In genomic region chr5:1150866-1151265, GRCh38 we compare ENCODE assay signal across 21 cellular contexts. TPM values are rescaled to one million over a fixed set of nuclear protein-coding genes. Genes with fewer than 3 reads are reported as not detected.
A peak's percentile ranks its signal among the peaks of the same experiment; 100 is the strongest.
DNase-seq lines count a peak whose midpoint lies in the region; ATAC-seq, FAIRE-seq and TF ChIP-seq lines count a peak whose summit lies in the region.
"Had no signal": no experiment of that assay in that cellular context is flagged by ENCODE, and none has a peak within 500 bp of the region (broad histone marks: within the 10 kb centered on the region; RNA-seq: fewer than 3 reads in every experiment).

No MANE protein-coding gene starts in this region.

- peak; percentile 64 for DNase-seq in Right ventricle myocardium inferior (ENCODE audit: missing footprints)
- DNase-seq in left ventricle myocardium inferior, result no peak
- DNase-seq in Panc1 (ENCODE audit: low read depth, low spot score), result no peak
- peak; percentile 9 for DNase-seq in epidermal melanocyte (ENCODE audit: insufficient read length, low spot score)
- no peak for DNase-seq in neuronal stem cell (ENCODE audit: low spot score)
- no peak for DNase-seq in MV-4-11 (lab: John Stamatoyannopoulos, UW)
- no peak for DNase-seq in MM.1S
- no peak for DNase-seq in kidney
- DNase-seq: DMS153, DMS79 treated with DMSO at 0.1 percent for 48 hours, EL had no signal

- no peak overlapping the region for H2BK12ac ChIP-seq in neuronal stem cell (ENCODE audit: low read length)

- peaks cover 3% of the 10 kb centered on the region for H3K79me1 ChIP-seq in neuronal stem cell (ENCODE audit: low read depth, low read length)

- H3K4me2 ChIP-seq in neuronal stem cell (ENCODE audit: insufficient read depth, low read length, poor library complexity, severe bottlenecking), result no peak overlapping the region
- no peak overlapping the region for H3K4me2 ChIP-seq in MM.1S (ENCODE audit: low read depth, low read length)

- no peaks in the 10 kb centered on the region for H3K36me3 ChIP-seq in left ventricle myocardium inferior
- H3K36me3 ChIP-seq in Panc1 (ENCODE audit: control insufficient read depth, insufficient read depth, low read length), result no peaks in the 10 kb centered on the region
- H3K36me3 ChIP-seq in neuronal stem cell (replicated peaks in 1 of 2; ENCODE audit: control insufficient read depth in 2 of 2, insufficient read depth in 2 of 2, low read length in 2 of 2), result no peaks in the 10 kb centered on the region
- H3K36me3 ChIP-seq in MM.1S (replicated peaks; ENCODE audit: insufficient read depth, low read length), result no peaks in the 10 kb centered on the region
- no peaks in the 10 kb centered on the region for H3K36me3 ChIP-seq in kidney (ENCODE audit: control insufficient read depth in 1 of 2, insufficient read depth in 2 of 2, low read length in 2 of 2)

- no peak overlapping the region for H3K23ac ChIP-seq in neuronal stem cell (ENCODE audit: low read depth, low read length, poor library complexity)

- H3K9me2 ChIP-seq in MM.1S (replicated peaks; ENCODE audit: insufficient read depth, low read length), result no peaks in the 10 kb centered on the region

- no peak for ATAC-seq in Right ventricle myocardium inferior
- ATAC-seq in Panc1, result no peak
- ATAC-seq: CD8-positive, alpha-beta T cell; HCT116 had no signal

- H2BK120ac ChIP-seq in neuronal stem cell (ENCODE audit: low read depth, low read length), result no peak overlapping the region

- no TSS peak for BruUV-seq in Panc1 (replicated peaks; lab: Mats Ljungman, UMichigan)

- H3K4me1 ChIP-seq in left ventricle myocardium inferior (peaks cover 13% of the 10 kb centered on the region), Panc1 (ENCODE audit: control insufficient read depth, insufficient read depth, low read length) (peaks cover 64% of the 10 kb centered on the region), neuronal stem cell (ENCODE audit: control insufficient read depth in 2 of 2, insufficient read depth in 1 of 2, low read depth in 1 of 2, low read length in 2 of 2) (no peaks in the 10 kb centered on the region), MM.1S (ENCODE audit: low read length) (no peaks in the 10 kb centered on the region), kidney (ENCODE audit: control insufficient read depth in 1 of 2, insufficient read depth in 1 of 2, low read depth in 1 of 2, low read length in 2 of 2) (no peaks in the 10 kb centered on the region)

- H2BK15ac ChIP-seq in neuronal stem cell (ENCODE audit: low read length), result no peak overlapping the region

- H3K27me3 ChIP-seq in left ventricle myocardium inferior (ENCODE audit: low read depth) (peaks cover 31% of the 10 kb centered on the region), Panc1 (ENCODE audit: control insufficient read depth, insufficient read depth, low read length) (no peaks in the 10 kb centered on the region), neuronal stem cell (ENCODE audit: control insufficient read depth in 3 of 3, insufficient read depth in 3 of 3, low read depth in 1 of 3, low read length in 3 of 3) (peaks cover under 1 to 53% (median 20%) of the 10 kb centered on the region in 3 experiments), MM.1S (replicated peaks; ENCODE audit: insufficient read depth, low read length) (peaks cover 10% of the 10 kb centered on the region)

- H4K8ac ChIP-seq in neuronal stem cell (ENCODE audit: low read depth, low read length), result no peak overlapping the region

- intact Hi-C loops in Right ventricle myocardium inferior (cut with DNase I), result no loop called here
- intact Hi-C loops in left ventricle myocardium inferior (cut with micrococcal nuclease), result no loop called here
- intact Hi-C loops in Panc1 (cut with micrococcal nuclease; ENCODE audit: unreplicated experiment), result no loop called here
- intact Hi-C loops in kidney (cut with DNase I), result loop anchor here (10.0 kb wide), 1 partner anchor 216 kb away; no protein-coding TSS in a partner anchor

- no peaks in the 10 kb centered on the region for H4K20me1 ChIP-seq in MM.1S (ENCODE audit: insufficient read depth, low read length)

- no CpG with 5 or more reads among the region's 10 CpGs for WGBS in neuronal stem cell (ENCODE audit: extremely low coverage in 2 of 2, insufficient read length in 2 of 2, insufficient replicate concordance in 1 of 2), 2 donors

- H3K18ac ChIP-seq in neuronal stem cell (ENCODE audit: low read length), result peak overlapping the region; percentile 8

- H3K9me3 ChIP-seq in left ventricle myocardium inferior (replicated peaks) (no peaks in the 10 kb centered on the region), Panc1 (ENCODE audit: control insufficient read depth, insufficient read depth, low read depth, low read length) (no peaks in the 10 kb centered on the region), neuronal stem cell (replicated peaks in 1 of 2; ENCODE audit: control insufficient read depth in 2 of 2, insufficient read depth in 1 of 2, low read depth in 1 of 2, low read length in 2 of 2) (no peaks in the 10 kb centered on the region), MM.1S (replicated peaks; ENCODE audit: insufficient read depth, low read length) (no peaks in the 10 kb centered on the region), kidney (ENCODE audit: control insufficient read depth in 1 of 2, low read length in 2 of 2) (no peaks in the 10 kb centered on the region)

- H3F3A ChIP-seq in MM.1S (ENCODE audit: insufficient read depth, low read length), result no peaks in the 10 kb centered on the region

- no peak overlapping the region for H2BK5ac ChIP-seq in neuronal stem cell (ENCODE audit: low read length)

- H3K9ac ChIP-seq in neuronal stem cell (ENCODE audit: low read depth, low read length, poor library complexity) (no peak overlapping the region), MM.1S (ENCODE audit: low read length) (no peak overlapping the region), kidney (ENCODE audit: low read length in 2 of 2) (no peak overlapping the region)

- H2AFZ ChIP-seq in neuronal stem cell (ENCODE audit: low read length) (no peak overlapping the region), MM.1S (ENCODE audit: low read length) (no peak overlapping the region)

- TF ChIP-seq CTCF in left ventricle myocardium inferior (IDR thresholded peaks at IDR 0.05; ENCODE audit: borderline replicate concordance) (no peak), Panc1 (IDR thresholded peaks at IDR 0.05) (no peak), MM.1S (IDR thresholded peaks at IDR 0.05; ENCODE audit: low read length) (no peak), kidney (IDR thresholded peaks at IDR 0.05; ENCODE audit: borderline replicate concordance, extremely low read depth, insufficient read depth) (no peak)

- H3K4me3 ChIP-seq in left ventricle myocardium inferior (no peak overlapping the region), Panc1 (ENCODE audit: low read depth in 2 of 2, low read length in 2 of 2) (no peak overlapping the region), neuronal stem cell (ENCODE audit: low read length in 2 of 2) (no peak overlapping the region), MM.1S (ENCODE audit: low read length) (no peak overlapping the region), kidney (ENCODE audit: low read length in 2 of 2) (no peak overlapping the region)

- FAIRE-seq in kidney (lab: Jason Lieb, UNC), result no peak
- FAIRE-seq: D721Med, G401.6, GM12891, H54 had no signal

- POLR2A ChIA-PET in Panc1 (lab: Charles Lee), result interaction anchor here (1.2 kb wide), 1 partner anchor 9 kb away, joined by 3 read pairs; no protein-coding TSS in a partner anchor

- H3K27ac ChIP-seq in left ventricle myocardium inferior (replicated peaks) (no peak overlapping the region), Panc1 (ENCODE audit: low read length) (peak overlapping the region; percentile 76), neuronal stem cell (replicated peaks; ENCODE audit: low read length) (no peak overlapping the region), MM.1S (ENCODE audit: low read length) (no peak overlapping the region), kidney (ENCODE audit: low read depth in 2 of 2, low read length in 2 of 2) (no peak overlapping the region)
- H3K27ac ChIP-seq: 22Rv1, HL-60 had no signal

- H3K14ac ChIP-seq in neuronal stem cell (ENCODE audit: low read length), result peak overlapping the region; percentile 57

- peak overlapping the region; percentile 39 for H2AK5ac ChIP-seq in neuronal stem cell (ENCODE audit: low read depth, low read length)

- no peak overlapping the region for H4K91ac ChIP-seq in neuronal stem cell (ENCODE audit: low read depth, low read length, poor library complexity)

- in situ Hi-C loops in Panc1 (cut with HindIII; ENCODE audit: low pct_unique_long_range_greater_than_20kb, low sequenced_read_pairs), result no loop called here

- no peak overlapping the region for H3K4ac ChIP-seq in neuronal stem cell (ENCODE audit: low read length)

- CTCF ChIA-PET in Panc1 (lab: Charles Lee), result interaction anchor here (0.9 kb wide), 1 partner anchor 85 kb away, joined by 4 read pairs; no protein-coding TSS in a partner anchor

- H3K79me2 ChIP-seq in MM.1S (ENCODE audit: low read length), result no peaks in the 10 kb centered on the region

RNA-seq across cellular contexts. Expression of gene SLC12A7, which starts 39.0 kb away (rescaled TPM):
- total RNA-seq in Right ventricle myocardium inferior (179 TPM), left ventricle myocardium inferior (140 TPM), Panc1 (2021; ENCODE audit: unreplicated experiment) (297 TPM), kidney (92.9 TPM)
- 468 TPM for polyA plus RNA-seq in Panc1 (2012; ENCODE audit: insufficient read length)
- 25.7 TPM for polyA plus RNA-seq in neuronal stem cell (2013, experiment 1 of 2)
- 25.0 TPM for polyA plus RNA-seq in neuronal stem cell (2013, experiment 2 of 2)
- polyA plus RNA-seq in kidney (ENCODE audit: insufficient read depth, low read depth, low replicate concordance), result 28.2 TPM

RNA-seq across cellular contexts. Expression of gene SLC6A19, which starts 50.5 kb away (rescaled TPM):
- not detected for total RNA-seq in Right ventricle myocardium inferior
- not detected for total RNA-seq in left ventricle myocardium inferior
- 0.23 TPM for total RNA-seq in Panc1 (2021; ENCODE audit: unreplicated experiment)
- 0.44 TPM for polyA plus RNA-seq in Panc1 (2012; ENCODE audit: insufficient read length)
- not detected for polyA plus RNA-seq in neuronal stem cell (2013, experiment 1 of 2)
- polyA plus RNA-seq in neuronal stem cell (2013, experiment 2 of 2), result not detected
- total RNA-seq in kidney, result 2.2 TPM
- 69.3 TPM for polyA plus RNA-seq in kidney (ENCODE audit: insufficient read depth, low read depth, low replicate concordance)
- total RNA-seq: A673; CD8-positive, alpha-beta T cell had no signal
- polyA plus RNA-seq: CD14-positive monocyte had no signal

Comparison
In these comparisons a context has a peak if more than half of its experiments do, and no peak if none do; other contexts are left out.
1. DNase-seq: peak in Right ventricle myocardium inferior (single experiment) and epidermal melanocyte (single experiment); none in left ventricle myocardium inferior (single experiment), Panc1 (single experiment), neuronal stem cell (single experiment), MV-4-11 (single experiment), MM.1S (single experiment) and kidney (single experiment).